ENCODE assay signal across 19 cellular contexts in genomic region chr1:84415386-84415785, GRCh38. TPM values are rescaled to one million over a fixed set of nuclear protein-coding genes. Genes with fewer than 3 reads are reported as not detected.
DNase-seq lines count a peak whose midpoint lies in the region; ATAC-seq and TF ChIP-seq lines count a peak whose summit lies in the region.
"Had no signal": no experiment of that assay in that cellular context is flagged by ENCODE, and none has a peak within 500 bp of the region (broad histone marks: within the 10 kb centered on the region; RNA-seq: fewer than 3 reads in every experiment).

No MANE protein-coding gene starts in this region.

- in situ Hi-C loops in IMR-90 (cut with MboI; ENCODE audit: low sequenced_read_pairs) = no loop called here

- dilution Hi-C loops in IMR-90 (cut with HindIII; ENCODE audit: low sequenced_read_pairs, unreplicated experiment) = no loop called here

- no peak overlapping the region for H2AK9ac ChIP-seq in IMR-90 (replicated peaks; ENCODE audit: low read depth, low read length, poor library complexity)

- intact Hi-C loops in IMR-90 (cut with micrococcal nuclease) = no loop called here
- intact Hi-C loops in activated CD8-positive, alpha-beta T cell treated with anti-CD3 and anti-CD28 coated beads for 36 hours (cut with micrococcal nuclease) = no loop called here

- no peaks in the 10 kb centered on the region for H3K4me1 Mint-ChIP-seq in activated CD8-positive, alpha-beta T cell treated with anti-CD3 and anti-CD28 coated beads for 36 hours (ENCODE audit: low read depth)

- no peak overlapping the region for H2BK20ac ChIP-seq in IMR-90 (ENCODE audit: low read depth, low read length)

- no peak overlapping the region for H4K8ac ChIP-seq in IMR-90 (ENCODE audit: low read depth in 2 of 2, low read length in 2 of 2)

- POLR2A ChIA-PET in IMR-90 (lab: Charles Lee; ENCODE audit: unreplicated experiment) = no interaction called here
- POLR2A ChIA-PET in activated CD8-positive, alpha-beta T cell treated with anti-CD3 and anti-CD28 coated beads for 36 hours (lab: Charles Lee) = no interaction called here

- no peaks in the 10 kb centered on the region for H4K20me1 ChIP-seq in IMR-90 (ENCODE audit: insufficient read depth, low read length)

- H2BK5ac ChIP-seq in IMR-90 (ENCODE audit: low read depth, low read length, poor library complexity, severe bottlenecking) = peak overlapping the region; percentile 53

- H3K4me2 ChIP-seq in IMR-90 (ENCODE audit: low read depth, low read length) = no peak overlapping the region; the same call in 1 of the 2 replicates

- DNase-seq in IMR-90 = peak; percentile 41
- peak; percentile 30 to 36 for DNase-seq in cardiac fibroblast (ENCODE audit: low read depth in 2 of 2)
- DNase-seq in fibroblast of peridontal ligament (ENCODE audit: extremely low read depth) = peak; percentile 45
- DNase-seq in effector memory CD4-positive, alpha-beta T cell = no peak
- no peak for DNase-seq in activated CD8-positive, alpha-beta T cell treated with anti-CD3 and anti-CD28 coated beads for 36 hours
- no peak for DNase-seq in nucleus accumbens (lab: John Stamatoyannopoulos, UW)
- DNase-seq in NK-92 (lab: John Stamatoyannopoulos, UW; ENCODE audit: unreplicated experiment) = no peak
- DNase-seq: AML-193, COR-L47, NCI-H1436, NCI-H2081, NCI-H510A, NCI-H774 had no signal

- H3K27ac Mint-ChIP-seq in activated CD8-positive, alpha-beta T cell treated with anti-CD3 and anti-CD28 coated beads for 36 hours = no peak overlapping the region
- H3K27ac Mint-ChIP-seq: CD14-positive monocyte had no signal

- H4K91ac ChIP-seq in IMR-90 (ENCODE audit: insufficient read depth, low read depth, low read length) = no peak overlapping the region

- H3K4me3 ChIP-seq in ACC112 (ENCODE audit: low read depth, low read length) (no peak overlapping the region), IMR-90 (ENCODE audit: insufficient read depth, low read depth, low read length) (no peak overlapping the region), cardiac fibroblast (replicated peaks in 1 of 2; ENCODE audit: low read depth in 2 of 2, low read length in 2 of 2) (no peak overlapping the region)
- no peak overlapping the region for H3K4me3 ChIP-seq in effector memory CD4-positive, alpha-beta T cell (ENCODE audit: insufficient read depth, low read depth, low read length, poor library complexity, severe bottlenecking)
- H3K4me3 ChIP-seq: HAP-1, K562, SK-N-MC had no signal

- H3K9me3 Mint-ChIP-seq in activated CD8-positive, alpha-beta T cell treated with anti-CD3 and anti-CD28 coated beads for 36 hours = peaks cover 2% of the 10 kb centered on the region
- H3K9me3 Mint-ChIP-seq: CD14-positive monocyte had no signal

- WGBS in IMR-90 (ENCODE audit: extremely low coverage in 2 of 2, insufficient read length in 1 of 2), 2 experiments = no CpG with 5 or more reads among the region's 2 CpGs

- H3K14ac ChIP-seq in IMR-90 (replicated peaks; ENCODE audit: low read depth, low read length) = no peak overlapping the region

- no peak overlapping the region for H2AK5ac ChIP-seq in IMR-90 (ENCODE audit: low read depth, low read length)

- TF ChIP-seq POLR2A in IMR-90 (IDR thresholded peaks at IDR 0.05; ENCODE audit: low read depth, low read length) = no peak

- no peaks in the 10 kb centered on the region for H3K36me3 Mint-ChIP-seq in activated CD8-positive, alpha-beta T cell treated with anti-CD3 and anti-CD28 coated beads for 36 hours (ENCODE audit: low read depth)
- H3K36me3 Mint-ChIP-seq: CD14-positive monocyte had no signal

- no peak for TF ChIP-seq RAD21 in IMR-90 (IDR thresholded peaks at IDR 0.05; ENCODE audit: low read length)

- no peak for TF ChIP-seq CTCF in IMR-90 (conservative IDR thresholded peaks at IDR 0.05; ENCODE audit: low read depth, low read length)
- no peak for TF ChIP-seq CTCF in cardiac fibroblast (IDR thresholded peaks at IDR 0.05; ENCODE audit: low read depth, low read length)
- no peak for TF ChIP-seq CTCF in activated CD8-positive, alpha-beta T cell treated with anti-CD3 and anti-CD28 coated beads for 36 hours (IDR thresholded peaks at IDR 0.05)

- no peak overlapping the region for H3K4ac ChIP-seq in IMR-90 (ENCODE audit: low read depth, low read length)

- H3K27me3 Mint-ChIP-seq in activated CD8-positive, alpha-beta T cell treated with anti-CD3 and anti-CD28 coated beads for 36 hours = no peaks in the 10 kb centered on the region

- peak overlapping the region; percentile 53; the same call in 1 of the 2 replicates for H2BK120ac ChIP-seq in IMR-90 (ENCODE audit: low read depth, low read length)

- no TSS peak for BruUV-seq in IMR-90 (replicated peaks; lab: Mats Ljungman, UMichigan)

- no peak overlapping the region for H3K4me3 Mint-ChIP-seq in activated CD8-positive, alpha-beta T cell treated with anti-CD3 and anti-CD28 coated beads for 36 hours
- H3K4me3 Mint-ChIP-seq: CD14-positive monocyte had no signal

- no peak overlapping the region for H3K56ac ChIP-seq in IMR-90 (ENCODE audit: extremely low read depth, insufficient read depth, low read length)

- H3K9me3 ChIP-seq in IMR-90 (ENCODE audit: control insufficient read depth, insufficient read depth, low read length) = no peaks in the 10 kb centered on the region
- no peaks in the 10 kb centered on the region for H3K9me3 ChIP-seq in effector memory CD4-positive, alpha-beta T cell (ENCODE audit: control insufficient read depth, low read length)
- H3K9me3 ChIP-seq: HAP-1 had no signal

- H3K23ac ChIP-seq in IMR-90 (ENCODE audit: low read depth, low read length) = no peak overlapping the region

- H2AFZ ChIP-seq in ACC112 (ENCODE audit: low read length, unreplicated experiment) (peak overlapping the region; percentile 57), IMR-90 (replicated peaks; ENCODE audit: low read length, poor library complexity) (no peak overlapping the region)

- H3K79me2 ChIP-seq in ACC112 (ENCODE audit: control insufficient read depth, insufficient read depth, low read length, unreplicated experiment) = no peaks in the 10 kb centered on the region

- no peak overlapping the region; the same call in 1 of the 2 replicates for H3K27ac ChIP-seq in ACC112 (ENCODE audit: low read depth, low read length)
- H3K27ac ChIP-seq in IMR-90 (ENCODE audit: insufficient read depth, low read length) = no peak overlapping the region
- H3K27ac ChIP-seq in effector memory CD4-positive, alpha-beta T cell (ENCODE audit: insufficient read depth, low read length, poor library complexity, severe bottlenecking) = no peak overlapping the region
- H3K27ac ChIP-seq: SK-N-MC had no signal

- no peak overlapping the region for H2BK15ac ChIP-seq in IMR-90 (ENCODE audit: low read depth, low read length)

- H3K27me3 ChIP-seq in ACC112 (ENCODE audit: insufficient read depth, low read length) (no peaks in the 10 kb centered on the region), IMR-90 (ENCODE audit: control insufficient read depth, insufficient read depth, low read length) (no peaks in the 10 kb centered on the region)
- no peaks in the 10 kb centered on the region for H3K27me3 ChIP-seq in effector memory CD4-positive, alpha-beta T cell (replicated peaks; ENCODE audit: control insufficient read depth, insufficient read depth, low read length, poor library complexity, severe bottlenecking)

- H3K9me1 ChIP-seq in IMR-90 (ENCODE audit: insufficient read depth, low read length) = peaks cover 6% of the 10 kb centered on the region

- no peak for ATAC-seq in IMR-90 (ENCODE audit: low read depth)
- ATAC-seq in activated CD8-positive, alpha-beta T cell treated with anti-CD3 and anti-CD28 coated beads for 36 hours = no peak
- ATAC-seq: K562, Panc1 had no signal

- peak overlapping the region; percentile 29; the same call in 1 of the 2 replicates for H3K18ac ChIP-seq in IMR-90 (ENCODE audit: low read depth, low read length)

- H4K5ac ChIP-seq in IMR-90 (ENCODE audit: low read depth, low read length) = no peak overlapping the region

- H3K79me1 ChIP-seq in IMR-90 (ENCODE audit: low read depth in 1 of 2, low read length in 2 of 2) = no peaks in the 10 kb centered on the region

- H3K36me3 ChIP-seq in ACC112 (ENCODE audit: insufficient read depth, low read length) = no peaks in the 10 kb centered on the region
- H3K36me3 ChIP-seq in IMR-90 (ENCODE audit: control insufficient read depth, insufficient read depth, low read length) = no peaks in the 10 kb centered on the region
- no peaks in the 10 kb centered on the region for H3K36me3 ChIP-seq in effector memory CD4-positive, alpha-beta T cell (ENCODE audit: control insufficient read depth, insufficient read depth, low read length)
- H3K36me3 ChIP-seq: HAP-1 had no signal

- no peak overlapping the region for H3K9ac ChIP-seq in IMR-90 (ENCODE audit: low read depth, low read length)

- H3K4me1 ChIP-seq in ACC112 (ENCODE audit: control insufficient read depth, insufficient read depth, low read length, unreplicated experiment) = peaks cover 14% of the 10 kb centered on the region
- peaks cover 12% of the 10 kb centered on the region for H3K4me1 ChIP-seq in IMR-90 (ENCODE audit: control insufficient read depth, insufficient read depth, low read length)
- no peaks in the 10 kb centered on the region for H3K4me1 ChIP-seq in effector memory CD4-positive, alpha-beta T cell (ENCODE audit: control insufficient read depth, insufficient read depth, low read length, poor library complexity, severe bottlenecking)
- H3K4me1 ChIP-seq: HAP-1 had no signal

- CTCF ChIA-PET in IMR-90 (lab: Yijun Ruan, JAX) = interaction anchor here (0.6 kb wide), 2 partner anchors 8 to 36 kb away, joined by 3 read pairs; no protein-coding TSS in a partner anchor
- CTCF ChIA-PET in activated CD8-positive, alpha-beta T cell treated with anti-CD3 and anti-CD28 coated beads for 36 hours (lab: Charles Lee) = no interaction called here

TF ChIP-seq in IMR-90, 13 proteins besides CTCF, POLR2A, EP300 and RAD21:
- TF ChIP-seq RFX5 (IDR thresholded peaks at IDR 0.05; ENCODE audit: low read depth, low read length) (no peak), NFE2L2 (IDR thresholded peaks at IDR 0.05; ENCODE audit: low read depth, low read length) (0 out of 2 replicates have a peak, but pooled peaks have one; percentile 16), FOS (IDR thresholded peaks at IDR 0.05; ENCODE audit: low read depth, low read length) (peak; percentile 49)
TF ChIP-seq in IMR-90: peak in this region for 2.

RNA-seq across cellular contexts. Expression of gene DNASE2B, which starts 17.1 kb away (rescaled TPM):
- not detected in 2 replicates for total RNA-seq in IMR-90 (2012; rRNA removed)
- polyA plus RNA-seq in IMR-90 (2012; rRNA removed) = not detected in 2 replicates
- polyA plus RNA-seq in IMR-90 (2012; cell fraction: cytosol; rRNA removed) = not detected in 2 replicates
- not detected in 2 replicates for polyA plus RNA-seq in IMR-90 (2012; cell fraction: nucleus; rRNA removed; ENCODE audit: low replicate concordance)
- not detected for total RNA-seq in activated CD8-positive, alpha-beta T cell treated with anti-CD3 and anti-CD28 coated beads for 36 hours
- total RNA-seq: K562 had no signal
- polyA plus RNA-seq: CD14-positive monocyte, K562 had no signal

Comparison
In these comparisons a context has a peak if more than half of its experiments do, and no peak if none do; other contexts are left out.
1. DNase-seq: peak in IMR-90 (single experiment), cardiac fibroblast (2 of 2) and fibroblast of peridontal ligament (single experiment); none in effector memory CD4-positive, alpha-beta T cell (0 of 3), activated CD8-positive, alpha-beta T cell treated with anti-CD3 and anti-CD28 coated beads for 36 hours (single experiment), nucleus accumbens (0 of 56) and NK-92 (single experiment).